9 cellular contexts compared by ENCODE assay signal in genomic region chr2:156434461-156435291, GRCh38. TPM values are rescaled to one million over a fixed set of nuclear protein-coding genes. Genes with fewer than 3 reads are reported as not detected.
A peak's percentile ranks its signal among the peaks of the same experiment; 100 is the strongest.
DNase-seq lines count a peak whose midpoint lies in the region; ATAC-seq, FAIRE-seq and TF ChIP-seq lines count a peak whose summit lies in the region.
"Had no signal": no experiment of that assay in that cellular context is flagged by ENCODE, and none has a peak within 500 bp of the region (broad histone marks: within the 10 kb centered on the region; RNA-seq: fewer than 3 reads in every experiment).

No MANE protein-coding gene starts in this region.

- no peak for TF ChIP-seq CTCF in BE2C (IDR thresholded peaks at IDR 0.05; ENCODE audit: low read depth, low read length)
- no peak for TF ChIP-seq CTCF in colonic mucosa (IDR thresholded peaks at IDR 0.05)
- TF ChIP-seq CTCF in natural killer cell (IDR thresholded peaks at IDR 0.05): no peak

- H3K36me3 ChIP-seq in BE2C (no peaks in the 10 kb centered on the region), colonic mucosa (no peaks in the 10 kb centered on the region)

- TF ChIP-seq POLR2A in GM12891 (IDR thresholded peaks at IDR 0.05; ENCODE audit: low read depth, low read length): no peak

- peak overlapping the region; percentile 46 to 84 for H3K9ac ChIP-seq in colonic mucosa (ENCODE audit: low read depth in 2 of 2, low read length in 2 of 2)

- FAIRE-seq in GM12891 (lab: Jason Lieb, UNC): no peak
- FAIRE-seq: GM18507 had no signal

- no peaks in the 10 kb centered on the region for H3K36me3 Mint-ChIP-seq in natural killer cell

- H3K4me1 ChIP-seq in BE2C (no peaks in the 10 kb centered on the region), colonic mucosa (no peaks in the 10 kb centered on the region)

- H3K27me3 ChIP-seq in BE2C: no peaks in the 10 kb centered on the region
- H3K27me3 ChIP-seq in colonic mucosa: no peaks in the 10 kb centered on the region

- H3K27me3 Mint-ChIP-seq in natural killer cell (ENCODE audit: low read depth in 2 of 2): no peaks in the 10 kb centered on the region

- H3K9me3 ChIP-seq in BE2C: no peaks in the 10 kb centered on the region
- no peaks in the 10 kb centered on the region for H3K9me3 ChIP-seq in colonic mucosa

- no peak for DNase-seq in BE2C
- peak; percentile 12 for DNase-seq in NAMALWA (ENCODE audit: low spot score)
- no peak for DNase-seq in colonic mucosa
- DNase-seq in natural killer cell: no peak
- no peak for DNase-seq in GM12891 (ENCODE audit: insufficient read length, low spot score)
- DNase-seq in DMS79 (lab: John Stamatoyannopoulos, UW): no peak

- intact Hi-C loops in colonic mucosa (cut with DNase I) (loop anchor here (5.0 kb wide), 1 partner anchor 92 kb away; no protein-coding TSS in a partner anchor), natural killer cell (cut with micrococcal nuclease) (loop anchor here (2.0 to 5.0 kb wide), 2 partner anchors 38 to 92 kb away; no protein-coding TSS in a partner anchor)

- peaks cover 28% of the 10 kb centered on the region in 2 donors for H3K4me1 Mint-ChIP-seq in natural killer cell

- ATAC-seq in natural killer cell: no peak
- ATAC-seq in GM21381 (IDR thresholded peaks at IDR 0.05; ENCODE audit: unreplicated experiment): no peak
- ATAC-seq in HG02852 (IDR thresholded peaks at IDR 0.05; ENCODE audit: unreplicated experiment): no peak

- peak overlapping the region; percentile 75 for H3K4me3 Mint-ChIP-seq in natural killer cell

- H3K27ac Mint-ChIP-seq in natural killer cell: peak overlapping the region; percentile 56 to 95

- no peaks in the 10 kb centered on the region for H3K9me3 Mint-ChIP-seq in natural killer cell

- H3K4me3 ChIP-seq in BE2C (ENCODE audit: low read depth, low read length): peak overlapping the region; percentile 61
- peak overlapping the region; percentile 63 for H3K4me3 ChIP-seq in colonic mucosa

- peak overlapping the region; percentile 98 for H3K27ac ChIP-seq in colonic mucosa

TF ChIP-seq in GM12891, 5 proteins besides CTCF, POLR2A, EP300 and RAD21:
- TF ChIP-seq POU2F2 (IDR thresholded peaks at IDR 0.05; ENCODE audit: low read depth, low read length): no peak
- no peak for TF ChIP-seq SPI1 (IDR thresholded peaks at IDR 0.05; ENCODE audit: low read depth, low read length)
- TF ChIP-seq TAF1 (IDR thresholded peaks at IDR 0.05; ENCODE audit: low read depth, low read length): no peak
- TF ChIP-seq PAX5 (IDR thresholded peaks at IDR 0.05; ENCODE audit: insufficient read depth, low read length, severe bottlenecking): no peak
- TF ChIP-seq POLR2AphosphoS5 (IDR thresholded peaks at IDR 0.05; ENCODE audit: low read depth, low read length): no peak

RNA-seq across cellular contexts. Expression of gene GPD2, which starts 1.5 kb away (rescaled TPM):
- 1.5 TPM for polyA plus RNA-seq in BE2C (2012; ENCODE audit: insufficient read depth, insufficient read length, low read depth)
- 10 to 100 TPM; 61.1 to 76.2 TPM for total RNA-seq in colonic mucosa
- total RNA-seq in natural killer cell: 10 to 100 TPM; 12.5 to 20.2 (median 18.3) TPM
- polyA plus RNA-seq in GM12891 (2012; ENCODE audit: low read depth, missing spikeins): 11.6 TPM
